13 cellular contexts compared by ENCODE assay signal in the genomic region with DNA sequence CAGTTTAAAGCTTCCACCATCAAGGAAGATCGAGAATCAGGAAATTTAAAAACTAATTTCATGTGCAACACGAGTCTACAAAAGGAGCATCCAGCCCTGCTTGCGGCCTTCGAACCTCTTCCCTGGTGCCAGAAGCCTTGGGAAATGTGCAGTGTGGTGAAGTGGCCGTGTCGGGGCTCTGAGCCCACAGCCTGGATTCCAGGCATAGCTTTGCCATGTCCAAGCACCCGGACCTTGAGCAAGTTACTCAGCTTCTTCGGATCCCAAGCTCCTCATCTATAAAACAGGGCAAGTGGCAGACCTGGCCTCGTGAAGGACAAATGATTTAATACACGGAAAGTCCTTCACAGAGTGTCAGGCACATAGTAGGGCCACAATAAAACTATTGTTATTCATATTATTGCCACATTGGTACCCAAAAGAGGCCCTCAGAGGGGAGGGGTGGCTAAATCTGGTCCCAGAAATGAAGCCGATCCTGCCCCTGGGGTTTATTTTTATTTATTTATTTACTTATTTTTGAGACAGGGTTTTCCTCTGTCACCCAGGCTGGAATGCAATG. TPM values are rescaled to one million over a fixed set of nuclear protein-coding genes. Genes with fewer than 3 reads are reported as not detected.
DNase-seq lines count a peak whose midpoint lies in the region; ATAC-seq, FAIRE-seq and TF ChIP-seq lines count a peak whose summit lies in the region.
"Had no signal": no experiment of that assay in that cellular context is flagged by ENCODE, and none has a peak within 500 bp of the region (broad histone marks: within the 10 kb centered on the region; RNA-seq: fewer than 3 reads in every experiment).

No MANE protein-coding gene starts in this region.

- H3K4me2 ChIP-seq in H9 (ENCODE audit: insufficient read depth, insufficient read length, low read length) (no peak overlapping the region), K562 (ENCODE audit: insufficient read depth, low read length) (no peak overlapping the region), mesenchymal stem cell (ENCODE audit: low read length, poor library complexity, severe bottlenecking) (no peak overlapping the region)

- H3K9me3 Mint-ChIP-seq in H9: no peaks in the 10 kb centered on the region

- no peak for TF ChIP-seq EP300 in K562 (IDR thresholded peaks at IDR 0.05; ENCODE audit: low read length)

- no peaks in the 10 kb centered on the region for H3K27me3 Mint-ChIP-seq in H9 (ENCODE audit: low read depth)

- H3K18ac ChIP-seq in H9 (ENCODE audit: insufficient read length, low read depth, low read length): no peak overlapping the region
- H3K18ac ChIP-seq in mesenchymal stem cell (ENCODE audit: low read depth in 1 of 2, low read length in 2 of 2): no peak overlapping the region

- H2BK20ac ChIP-seq in H9 (ENCODE audit: low read depth, low read length, poor library complexity, severe bottlenecking): no peak overlapping the region

- H3K4me1 Mint-ChIP-seq in H9: peaks cover 17 to 20% of the 10 kb centered on the region in 2 experiments

- no peak for TF ChIP-seq RAD21 in K562 (CRISPR knock-in tag; conservative IDR thresholded peaks at IDR 0.05 in 1 of 2, IDR thresholded peaks at IDR 0.05 in 1 of 2)

- FAIRE-seq in K562 (lab: Jason Lieb, UNC): no peak

- H3K23ac ChIP-seq in H9 (ENCODE audit: insufficient read length, low read depth, low read length): no peak overlapping the region
- H3K23ac ChIP-seq in mesenchymal stem cell (ENCODE audit: low read length in 2 of 2): no peak overlapping the region

- H2AFZ ChIP-seq in H9 (ENCODE audit: low read length) (no peak overlapping the region), K562 (ENCODE audit: low read depth, low read length) (no peak overlapping the region), mesenchymal stem cell (ENCODE audit: low read depth, low read length) (no peak overlapping the region)

- no peak overlapping the region for H2BK12ac ChIP-seq in H9 (ENCODE audit: insufficient read length, low read depth, low read length)
- no peak overlapping the region for H2BK12ac ChIP-seq in mesenchymal stem cell (ENCODE audit: low read length in 2 of 2)

- no peaks in the 10 kb centered on the region for H3K9me3 ChIP-seq in H9 (ENCODE audit: control insufficient read depth, low read depth, low read length)
- H3K9me3 ChIP-seq in K562 (replicated peaks; ENCODE audit: control insufficient read depth, insufficient read depth, low read depth, low read length): no peaks in the 10 kb centered on the region
- no peaks in the 10 kb centered on the region for H3K9me3 ChIP-seq in mesenchymal stem cell (ENCODE audit: control insufficient read depth, low read length)
- H3K9me3 ChIP-seq: prostate gland had no signal

- WGBS in H9 (ENCODE audit: extremely low coverage, insufficient read length, low lambda C conversion rate): no CpG with 5 or more reads among the region's 11 CpGs
- WGBS in K562 (ENCODE audit: insufficient coverage, low coverage, missing lambda C conversion rate): 69% methylated on average over 11 of the region's 11 CpGs
- WGBS in mesenchymal stem cell: 72% methylated on average over 10 of the region's 11 CpGs

- H2BK5ac ChIP-seq in H9 (ENCODE audit: insufficient read length, low read length): no peak overlapping the region
- H2BK5ac ChIP-seq in mesenchymal stem cell (ENCODE audit: low read depth, low read length, poor library complexity, severe bottlenecking): no peak overlapping the region

- H4K91ac ChIP-seq in H9 (ENCODE audit: insufficient read length, low read depth, low read length) (no peak overlapping the region), mesenchymal stem cell (ENCODE audit: low read length) (no peak overlapping the region)

- no peaks in the 10 kb centered on the region; the same call in 2 of the 3 replicates for H3K36me3 ChIP-seq in K562 (ENCODE audit: control insufficient read depth, insufficient read depth, low read length)
- H3K36me3 ChIP-seq in mesenchymal stem cell (ENCODE audit: control insufficient read depth in 1 of 2, insufficient read depth in 2 of 2, low read depth in 1 of 2, low read length in 2 of 2): peaks cover 39 to 79% of the 10 kb centered on the region in 2 experiments
- H3K36me3 ChIP-seq: prostate gland had no signal

- no peak overlapping the region for H3K4me3 ChIP-seq in AG04449 (ENCODE audit: low read depth, low read length)
- no peak overlapping the region for H3K4me3 ChIP-seq in K562
- no peak overlapping the region for H3K4me3 ChIP-seq in mesenchymal stem cell (ENCODE audit: insufficient read depth in 1 of 2, low read depth in 1 of 2, low read length in 2 of 2)
- H3K4me3 ChIP-seq: prostate gland had no signal

- H3K27ac ChIP-seq in H9 (ENCODE audit: insufficient read length, low read depth, low read length): no peak overlapping the region
- H3K27ac ChIP-seq in K562 (ENCODE audit: extremely low read depth, low read depth, low read length): no peak overlapping the region
- H3K27ac ChIP-seq in mesenchymal stem cell (ENCODE audit: low read length, poor library complexity, severe bottlenecking): peak overlapping the region; percentile 3
- H3K27ac ChIP-seq: prostate gland had no signal

- H3K4me3 Mint-ChIP-seq in H9: no peak overlapping the region

- no peak overlapping the region for H2AK5ac ChIP-seq in H9 (ENCODE audit: insufficient read length, low read length)
- no peak overlapping the region for H2AK5ac ChIP-seq in mesenchymal stem cell (ENCODE audit: low read length, severe bottlenecking)

- H3K79me2 ChIP-seq in H9 (ENCODE audit: insufficient read depth, low read length) (no peaks in the 10 kb centered on the region; the same call in 1 of the 2 replicates), K562 (ENCODE audit: control insufficient read depth, insufficient read depth, low read length) (peaks cover 2% of the 10 kb centered on the region; the same call in 1 of the 3 replicates)

- no peak overlapping the region for H3K4ac ChIP-seq in H9 (ENCODE audit: low read depth, low read length)
- H3K4ac ChIP-seq in mesenchymal stem cell (ENCODE audit: low read depth in 1 of 2, low read length in 2 of 2): no peak overlapping the region

- intact Hi-C loops in K562 (cut with micrococcal nuclease): no loop called here

- no peaks in the 10 kb centered on the region for H3K23me2 ChIP-seq in H9 (ENCODE audit: insufficient read length, low read depth, low read length, poor library complexity, severe bottlenecking)

- H3K9me1 ChIP-seq in K562 (ENCODE audit: control insufficient read depth, insufficient read depth, low read length): no peaks in the 10 kb centered on the region

- H2BK120ac ChIP-seq in H9 (ENCODE audit: low read depth, low read length, poor library complexity, severe bottlenecking) (no peak overlapping the region), mesenchymal stem cell (ENCODE audit: low read depth, low read length) (no peak overlapping the region)

- H3K9ac ChIP-seq in H9 (ENCODE audit: extremely low read depth, insufficient read length, low read length) (no peak overlapping the region), K562 (ENCODE audit: insufficient read depth in 1 of 2, low read depth in 2 of 2, low read length in 2 of 2) (no peak overlapping the region), mesenchymal stem cell (ENCODE audit: low read length) (no peak overlapping the region)

- H2BK15ac ChIP-seq in H9 (ENCODE audit: low read depth, low read length) (no peak overlapping the region), mesenchymal stem cell (ENCODE audit: low read depth, poor library complexity, severe bottlenecking) (no peak overlapping the region)

- H4K5ac ChIP-seq in H9 (ENCODE audit: insufficient read length, low read depth, low read length): no peak overlapping the region

- peaks cover 0 to 3% (median 2%) of the 10 kb centered on the region in 3 experiments; a peak in 1 of 7 replicates for H3K36me3 Mint-ChIP-seq in H9 (ENCODE audit: insufficient read depth in 1 of 3, low read depth in 3 of 3)

- no peak overlapping the region for H3T11ph ChIP-seq in H9 (ENCODE audit: low read length)

- H3K14ac ChIP-seq in H9 (ENCODE audit: insufficient read depth, low read length) (no peak overlapping the region), mesenchymal stem cell (ENCODE audit: low read length in 2 of 2) (no peak overlapping the region)

- H3K27ac Mint-ChIP-seq in H9: peak overlapping the region in 2 of 3 experiments; percentile 62 to 63; a peak in 4 of 7 replicates

- in situ Hi-C loops in K562 (cut with MboI): no loop called here

- no peak for TF ChIP-seq POLR2A in K562 (conservative IDR thresholded peaks at IDR 0.05)

- DNase-seq in AG04449 (ENCODE audit: low read depth, low spot score) (peak; percentile 60), H9 (peak; percentile 32), K562 (ENCODE audit: extremely low read depth in 1 of 4, low spot score in 3 of 4) (no peak), mesenchymal stem cell (peak; percentile 74), T-helper 2 cell (no peak)
- DNase-seq: activated CD4-positive, alpha-beta T cell treated with anti-CD3 and anti-CD28 coated beads for 4 hours; amniotic stem cell; Calu3; NCI-H2171 treated with DMSO at 0.1 percent for 48 hours had no signal

- no peaks in the 10 kb centered on the region for H3K4me1 ChIP-seq in H9 (ENCODE audit: insufficient read depth, low read length)
- H3K4me1 ChIP-seq in K562 (replicated peaks in 1 of 2; ENCODE audit: control insufficient read depth in 2 of 2, insufficient read depth in 2 of 2, low read length in 2 of 2): peaks cover 4 to 11% of the 10 kb centered on the region in 2 experiments; a peak in 3 of 5 replicates
- peaks cover 19% of the 10 kb centered on the region for H3K4me1 ChIP-seq in mesenchymal stem cell (ENCODE audit: control insufficient read depth, insufficient read depth, low read depth, low read length)
- H3K4me1 ChIP-seq: prostate gland had no signal

- H4K8ac ChIP-seq in H9 (replicated peaks; ENCODE audit: insufficient read length, low read depth, low read length): no peak overlapping the region
- no peak overlapping the region for H4K8ac ChIP-seq in mesenchymal stem cell (ENCODE audit: low read length)

- no peaks in the 10 kb centered on the region for H4K20me1 ChIP-seq in H9 (ENCODE audit: control insufficient read depth, insufficient read depth, insufficient read length)
- H4K20me1 ChIP-seq in K562 (replicated peaks; ENCODE audit: control insufficient read depth, insufficient read depth, low read length): peaks cover 6% of the 10 kb centered on the region

- POLR2A ChIA-PET in AG04449 (lab: Yijun Ruan, JAX) (interaction anchor here (0.5 to 1.5 kb wide), 2 partner anchors 16 to 1173 kb away, joined by 3 read pairs; no protein-coding TSS in a partner anchor), K562 (lab: Yijun Ruan, JAX) (interaction anchor here (0.6 to 2.1 kb wide), 3 partner anchors 9 to 125 kb away, joined by 3 to 9 read pairs (median 6); no protein-coding TSS in a partner anchor)

- no peaks in the 10 kb centered on the region for H3K27me3 ChIP-seq in H9 (ENCODE audit: insufficient read depth, low read length)
- H3K27me3 ChIP-seq in K562 (ENCODE audit: control insufficient read depth in 2 of 2, insufficient read depth in 2 of 2, low read length in 2 of 2): no peaks in the 10 kb centered on the region; a peak in 1 of 5 replicates
- H3K27me3 ChIP-seq in mesenchymal stem cell (ENCODE audit: control insufficient read depth in 1 of 2, insufficient read depth in 1 of 2, low read length in 2 of 2): no peaks in the 10 kb centered on the region

- no peak overlapping the region for H3K56ac ChIP-seq in H9 (ENCODE audit: insufficient read length, low read depth, low read length)

- no TSS peak for BruUV-seq in K562 (replicated peaks; lab: Mats Ljungman, UMichigan)

- H3K79me1 ChIP-seq in H9 (ENCODE audit: insufficient read depth, low read depth, low read length, poor library complexity, severe bottlenecking): no peaks in the 10 kb centered on the region
- peaks cover 21% of the 10 kb centered on the region for H3K79me1 ChIP-seq in mesenchymal stem cell (replicated peaks; ENCODE audit: low read length, poor library complexity, severe bottlenecking)

- TF ChIP-seq CTCF in AG04449 (IDR thresholded peaks at IDR 0.05; ENCODE audit: insufficient read depth, low read length, missing control alignments): no peak
- TF ChIP-seq CTCF in H9 (conservative IDR thresholded peaks at IDR 0.05): no peak
- TF ChIP-seq CTCF in K562 (IDR thresholded peaks at IDR 0.05 in 2 of 3, conservative IDR thresholded peaks at IDR 0.05 in 1 of 3; ENCODE audit: insufficient read depth in 2 of 3, low read depth in 1 of 3, low read length in 3 of 3): no peak

- CTCF ChIA-PET in AG04449 (lab: Yijun Ruan, JAX): interaction anchor here (1.3 to 2.4 kb wide), 3 partner anchors 20 to 51 kb away, joined by 4 to 10 read pairs (median 5); no protein-coding TSS in a partner anchor
- CTCF ChIA-PET in K562 (lab: Yijun Ruan, JAX; ENCODE audit: low intra/inter-chr PET ratio): no interaction called here

- ATAC-seq in K562 (no peak), esophagus mucosa (no peak), GM18502 (IDR thresholded peaks at IDR 0.05; ENCODE audit: poor library complexity, unreplicated experiment) (no peak), GM19351 (IDR thresholded peaks at IDR 0.05; ENCODE audit: unreplicated experiment) (no peak)

RNA-seq across cellular contexts. Expression of a gene that starts 34.8 kb away (rescaled TPM):
- 81.4 and 88.6 TPM in 2 replicates for total RNA-seq in H9 (2021)
- total RNA-seq in K562 (2011; cell fraction: chromatin; rRNA removed; ENCODE audit: low replicate concordance): 27.5 and 42.5 TPM in 2 replicates
- total RNA-seq in K562 (2011; cell fraction: nucleolus; rRNA removed): 32.2 and 34.5 TPM in 2 replicates
- 35.0 and 39.8 TPM in 2 replicates for total RNA-seq in K562 (2011; cell fraction: nucleoplasm; rRNA removed)
- total RNA-seq in K562 (2014; rRNA removed): 117 and 145 TPM in 2 replicates
- 49.5 and 60.5 TPM in 2 replicates for total RNA-seq in K562 (2014; rRNA removed; fragmentation: Illumina TruSeq; extraction: Trizol)
- total RNA-seq in K562 (2015; rRNA removed; fragmentation: Illumina TruSeq; extraction: Trizol): 71.8 and 72.5 TPM in 2 replicates
- total RNA-seq in K562 (2021): 185 and 186 TPM in 2 replicates
- 33.9 and 39.4 TPM in 2 replicates for polyA plus RNA-seq in K562 (2011; rRNA removed)
- polyA plus RNA-seq in K562 (2011; cell fraction: cytosol; rRNA removed): 54.4 and 79.1 TPM in 2 replicates
- 33.5 and 46.0 TPM in 2 replicates for polyA plus RNA-seq in K562 (2011; cell fraction: nucleus; rRNA removed)
- polyA plus RNA-seq in K562 (2012): 111 and 131 TPM in 2 replicates
- polyA plus RNA-seq in K562 (2014; fragmentation: Illumina TruSeq; extraction: Trizol): 161 TPM in 2 replicates
- polyA plus RNA-seq in K562 (2014; fragmentation: Nextera tagmentation; extraction: Ambion mirVana): 10 to 100 TPM; 27.7 to 33.4 TPM
- polyA plus RNA-seq in K562 (2014; rRNA removed): 91.2 and 100 TPM in 2 replicates
- polyA minus RNA-seq in K562 (2011; rRNA and poly(A)+ RNA removed): 21.2 and 25.2 TPM in 2 replicates
- 32.1 and 32.6 TPM in 2 replicates for polyA minus RNA-seq in K562 (2011; cell fraction: cytosol; rRNA and poly(A)+ RNA removed)
- 15.1 and 19.7 TPM in 2 replicates for polyA minus RNA-seq in K562 (2011; cell fraction: nucleus; rRNA and poly(A)+ RNA removed)
- 264 TPM for polyA plus RNA-seq in mesenchymal stem cell (2013, experiment 1 of 2)
- 251 TPM for polyA plus RNA-seq in mesenchymal stem cell (2013, experiment 2 of 2)
- total RNA-seq in esophagus mucosa: 16.3 TPM

Comparison
In these comparisons a context has a peak if more than half of its experiments do, and no peak if none do; other contexts are left out.
1. DNase-seq: peak in AG04449 (single experiment), H9 (single experiment) and mesenchymal stem cell (single experiment); none in K562 (0 of 4) and T-helper 2 cell (0 of 5).